ENCODE assay signal across 1 cellular context in genomic region chr9:69181908-69182353, GRCh38.
TF ChIP-seq lines count a peak whose summit lies in the region.

No MANE protein-coding gene starts in this region.

TF ChIP-seq in GM12878, 131 proteins besides CTCF, POLR2A, EP300 and RAD21:
- TF ChIP-seq USF1 (IDR thresholded peaks at IDR 0.05; ENCODE audit: borderline replicate concordance, extremely low read length, insufficient read depth, low read depth, low read length) (no peak), IRF3 (IDR thresholded peaks at IDR 0.05) (no peak), MYB (IDR thresholded peaks at IDR 0.05; ENCODE audit: borderline replicate concordance, low read depth, low read length) (no peak), BCL11A (IDR thresholded peaks at IDR 0.05; ENCODE audit: low read depth, low read length) (no peak), PAX5 (IDR thresholded peaks at IDR 0.05; ENCODE audit: borderline replicate concordance, low read depth, low read length) (no peak), TCF7 (IDR thresholded peaks at IDR 0.05; ENCODE audit: borderline replicate concordance) (no peak)
